In the genomic region with DNA sequence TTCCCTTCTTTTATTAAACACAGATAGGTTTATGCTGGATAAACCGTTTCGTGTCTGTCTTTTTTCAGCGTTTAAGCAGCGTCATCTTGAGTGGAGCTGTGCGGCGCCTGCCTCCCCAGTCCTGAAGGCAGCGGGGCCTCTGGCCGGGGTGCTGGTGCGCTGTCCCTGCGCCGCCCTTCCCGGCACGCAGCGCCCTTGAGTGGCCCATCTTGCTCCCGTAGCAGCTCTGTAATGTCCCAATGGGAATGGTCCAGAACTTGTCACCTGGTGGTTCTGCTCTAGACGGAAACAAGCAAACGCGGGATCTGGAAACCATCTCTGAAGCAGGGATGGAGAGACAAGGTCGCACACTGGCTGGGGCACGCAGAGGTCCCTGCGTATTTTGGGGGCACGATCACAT, we compare ENCODE assay signal across 29 cellular contexts. TPM values are rescaled to one million over a fixed set of nuclear protein-coding genes. Genes with fewer than 3 reads are reported as not detected.
"Had no signal": no experiment of that assay in that cellular context is flagged by ENCODE, and none has a peak within 500 bp of the region (broad histone marks: within the 10 kb centered on the region; RNA-seq: fewer than 3 reads in every experiment).

No MANE protein-coding gene starts in this region.

- H3K4me1 ChIP-seq: left lung, neural progenitor cell, parathyroid adenoma, psoas muscle, right atrium auricular region, right lobe of liver, thyroid gland, transverse colon, upper lobe of left lung, vagina had no signal

- H3K9me3 Mint-ChIP-seq: immature natural killer cell; mesothelial cell of epicardium; nephron progenitor cell; neural progenitor cell; stimulated activated effector memory CD8-positive, alpha-beta T cell treated with anti-CD3 and anti-CD28 coated beads, Interleukin-12 subunit alpha, Interleukin-12 subunit beta, amount 100 ng/mL, for 72 hours; stimulated activated naive CD8-positive, alpha-beta T cell treated with anti-CD3 and anti-CD28 coated beads, Interleukin-15, Interleukin-2, amounts not matched to agents 100 ng/mL and 50 ng/mL, for 24 hours had no signal

- ATAC-seq: left colon; left lung; naive thymus-derived CD4-positive, alpha-beta T cell; psoas muscle; right lobe of liver; stimulated activated effector memory CD8-positive, alpha-beta T cell treated with anti-CD3 and anti-CD28 coated beads, Interleukin-12 subunit alpha, Interleukin-12 subunit beta, amount 100 ng/mL, for 72 hours had no signal

- H3K4me1 Mint-ChIP-seq: immature natural killer cell; mesothelial cell of epicardium; neural progenitor cell; stimulated activated effector memory CD8-positive, alpha-beta T cell treated with anti-CD3 and anti-CD28 coated beads, Interleukin-12 subunit alpha, Interleukin-12 subunit beta, amount 100 ng/mL, for 72 hours had no signal

- H3K4me3 ChIP-seq: left lung, lung, neural progenitor cell, psoas muscle, right atrium auricular region, right lobe of liver, skin epidermis, thyroid gland, transverse colon, upper lobe of left lung, vagina had no signal

- H3K27me3 Mint-ChIP-seq: naive thymus-derived CD4-positive, alpha-beta T cell; stimulated activated naive CD8-positive, alpha-beta T cell treated with anti-CD3 and anti-CD28 coated beads, Interleukin-15, Interleukin-2, amounts not matched to agents 100 ng/mL and 50 ng/mL, for 24 hours had no signal

- H3K36me3 ChIP-seq: neural progenitor cell, neutrophil, right lobe of liver, thyroid gland, transverse colon had no signal

- H3K36me3 Mint-ChIP-seq: stimulated activated effector memory CD8-positive, alpha-beta T cell treated with anti-CD3 and anti-CD28 coated beads, Interleukin-12 subunit alpha, Interleukin-12 subunit beta, amount 100 ng/mL, for 72 hours had no signal

- H3K4me3 Mint-ChIP-seq: immature natural killer cell; mesothelial cell of epicardium; naive thymus-derived CD4-positive, alpha-beta T cell; nephron progenitor cell; neural progenitor cell; stimulated activated effector memory CD8-positive, alpha-beta T cell treated with anti-CD3 and anti-CD28 coated beads, Interleukin-12 subunit alpha, Interleukin-12 subunit beta, amount 100 ng/mL, for 72 hours; stimulated activated naive CD8-positive, alpha-beta T cell treated with anti-CD3 and anti-CD28 coated beads, Interleukin-15, Interleukin-2, amounts not matched to agents 100 ng/mL and 50 ng/mL, for 24 hours had no signal

- H3K27ac ChIP-seq: left lung, neural progenitor cell, neutrophil, parathyroid adenoma, psoas muscle, right atrium auricular region, right lobe of liver, skin epidermis, thyroid gland, upper lobe of left lung, vagina had no signal

- H3K27ac Mint-ChIP-seq: immature natural killer cell; mesothelial cell of epicardium; naive thymus-derived CD4-positive, alpha-beta T cell; nephron progenitor cell; neural progenitor cell; stimulated activated effector memory CD8-positive, alpha-beta T cell treated with anti-CD3 and anti-CD28 coated beads, Interleukin-12 subunit alpha, Interleukin-12 subunit beta, amount 100 ng/mL, for 72 hours; stimulated activated naive CD8-positive, alpha-beta T cell treated with anti-CD3 and anti-CD28 coated beads, Interleukin-15, Interleukin-2, amounts not matched to agents 100 ng/mL and 50 ng/mL, for 24 hours had no signal

- DNase-seq: head of caudate nucleus; hypothalamus; immature natural killer cell; kidney; left colon; left lung; mesendoderm; naive thymus-derived CD4-positive, alpha-beta T cell; nephron progenitor cell; occipital lobe; psoas muscle; right lobe of liver; stimulated activated CD4-positive, alpha-beta T cell treated with anti-CD3 and anti-CD28 coated beads, Interleukin-4, amount 100 ng/mL, for 24 hours; stimulated activated naive CD4-positive, alpha-beta T cell; substantia nigra; thyroid gland; transverse colon had no signal

- H3K27me3 ChIP-seq: left lung, neural progenitor cell, neutrophil, right atrium auricular region, right lobe of liver, thyroid gland, transverse colon, upper lobe of left lung, vagina had no signal

- H3K9me3 ChIP-seq: left lung, neutrophil, psoas muscle, right atrium auricular region, right lobe of liver, thyroid gland, transverse colon, upper lobe of left lung, vagina had no signal

RNA-seq across cellular contexts. Expression of a gene that starts 24.5 kb away (rescaled TPM):
- total RNA-seq: mononuclear cell had no signal
- polyA plus RNA-seq: immature natural killer cell; naive thymus-derived CD4-positive, alpha-beta T cell had no signal
